8 cellular contexts compared by ENCODE assay signal in the genomic region with DNA sequence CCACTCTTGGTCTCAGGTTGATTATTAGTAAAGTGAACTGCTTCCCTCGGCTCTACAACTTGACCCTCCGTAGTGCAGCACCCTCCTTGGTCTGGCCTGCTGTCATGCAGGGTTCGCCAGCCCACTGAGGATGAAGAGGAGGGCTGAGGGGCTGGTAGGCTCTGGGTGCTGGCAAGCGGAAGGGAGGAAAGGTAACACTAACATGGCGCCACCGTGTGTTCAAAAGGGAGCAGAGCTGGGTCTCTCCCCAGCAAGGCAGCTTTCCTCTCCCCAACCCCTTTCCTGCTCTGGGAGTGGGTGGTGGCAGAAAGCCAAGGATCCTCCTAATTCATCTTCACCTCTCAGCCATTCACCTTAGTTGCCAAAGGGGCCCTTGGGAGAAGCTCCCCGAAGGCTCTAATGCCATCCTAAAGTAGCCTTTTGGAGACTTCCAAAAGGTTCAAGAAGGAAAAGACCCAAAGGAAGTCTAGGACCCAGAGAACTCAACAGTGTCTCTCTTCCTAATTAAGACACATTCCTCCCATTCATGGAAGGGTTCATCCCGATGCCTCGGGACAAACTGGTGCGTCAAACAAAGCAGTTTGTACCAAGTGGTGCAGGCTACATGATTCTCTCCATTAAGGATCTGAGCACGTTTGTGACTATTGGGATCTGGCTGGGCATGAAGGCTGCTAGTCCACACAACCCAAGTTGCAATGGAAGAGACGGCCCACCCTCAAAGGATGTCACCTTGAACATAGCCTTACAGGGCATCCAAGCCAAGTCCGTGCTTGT.
A peak's percentile ranks its signal among the peaks of the same experiment; 100 is the strongest.
DNase-seq lines count a peak whose midpoint lies in the region; ATAC-seq and TF ChIP-seq lines count a peak whose summit lies in the region.

No MANE protein-coding gene starts in this region.

- in situ Hi-C loops in HAP-1 (cut with MboI; ENCODE audit: low sequenced_read_pairs), result loop anchor here (5.0 to 10.0 kb wide), 2 partner anchors 90 to 412 kb away; a partner anchor contains a TSS

- no peak for ATAC-seq in HG03135 (IDR thresholded peaks at IDR 0.05; ENCODE audit: unreplicated experiment)

- intact Hi-C loops in breast epithelium (cut with DNase I; ENCODE audit: low total_unique reads), result no loop called here

- peak; percentile 69 for DNase-seq in CD1c-positive myeloid dendritic cell (ENCODE audit: extremely low spot score)
- peak; percentile 66 to 83 for DNase-seq in HAP-1 (ENCODE audit: low spot score in 2 of 2)
- peak; percentile 46 for DNase-seq in NCI-H2107 treated with DMSO at 0.1 percent for 48 hours (lab: John Stamatoyannopoulos, UW; ENCODE audit: unreplicated experiment)
- peak in 1 of 2 donors; percentile 72 for DNase-seq in breast epithelium (ENCODE audit: low spot score in 2 of 2)
- DNase-seq in kidney tubule cell (ENCODE audit: low spot score), result peak; percentile 56
- peak; percentile 55 to 60 for DNase-seq in stimulated activated CD4-positive, alpha-beta T cell treated with anti-CD3 and anti-CD28 coated beads, Interleukin-4, amount 100 ng/mL, for 4 hours

- TF ChIP-seq CTCF in WI38 (IDR thresholded peaks at IDR 0.05; ENCODE audit: low read depth, low read length) (peak; percentile 71), breast epithelium (IDR thresholded peaks at IDR 0.05) (peak; percentile 19 to 79 (median 70))

- H3K4me3 ChIP-seq in HAP-1, result no peak overlapping the region
- no peak overlapping the region for H3K4me3 ChIP-seq in WI38 (ENCODE audit: low read depth, low read length)
- H3K4me3 ChIP-seq in breast epithelium, result no peak overlapping the region

- TF ChIP-seq POLR2A in breast epithelium (IDR thresholded peaks at IDR 0.05), result no peak

- no peaks in the 10 kb centered on the region for H3K4me1 ChIP-seq in HAP-1
- no peaks in the 10 kb centered on the region for H3K4me1 ChIP-seq in breast epithelium

- H3K27ac ChIP-seq in breast epithelium, result peak overlapping the region in 1 of 2 donors; percentile 44

- H3K36me3 ChIP-seq in HAP-1 (replicated peaks), result no peaks in the 10 kb centered on the region
- H3K36me3 ChIP-seq in breast epithelium, result no peaks in the 10 kb centered on the region

- no peaks in the 10 kb centered on the region for H3K9me3 ChIP-seq in HAP-1
- no peaks in the 10 kb centered on the region for H3K9me3 ChIP-seq in breast epithelium

- H3K27me3 ChIP-seq in HAP-1 (ENCODE audit: low read depth) (no peaks in the 10 kb centered on the region), breast epithelium (no peaks in the 10 kb centered on the region)
